ENCODE assay signal across 1 cellular context in genomic region chr16:13885700-13886099, GRCh38.
TF ChIP-seq lines count a peak whose summit lies in the region.

No MANE protein-coding gene starts in this region.

TF ChIP-seq in HepG2, 621 proteins besides CTCF, POLR2A, EP300 and RAD21 (continued from another document and continues in another):
- no peak for TF ChIP-seq AFF4 (CRISPR knock-in tag; IDR thresholded peaks at IDR 0.05)
- peak; percentile 94 for TF ChIP-seq ZNF710 (CRISPR knock-in tag; IDR thresholded peaks at IDR 0.05; ENCODE audit: borderline replicate concordance)
- TF ChIP-seq SKIL (CRISPR knock-in tag; IDR thresholded peaks at IDR 0.05; ENCODE audit: borderline replicate concordance): peak; percentile 71; the same call in 1 of the 2 replicates
- TF ChIP-seq ZSCAN30 (CRISPR knock-in tag; IDR thresholded peaks at IDR 0.05): no peak
- peak; percentile 81 for TF ChIP-seq ZNF317 (CRISPR knock-in tag; IDR thresholded peaks at IDR 0.05)
- peak; percentile 93 for TF ChIP-seq MIXL1 (CRISPR knock-in tag; IDR thresholded peaks at IDR 0.05)
- TF ChIP-seq ZNF646 (CRISPR knock-in tag; IDR thresholded peaks at IDR 0.05): no peak
- peak; percentile 52; the same call in 1 of the 2 replicates for TF ChIP-seq CEBPG (CRISPR knock-in tag; IDR thresholded peaks at IDR 0.05)
- TF ChIP-seq BCL6 (CRISPR knock-in tag; IDR thresholded peaks at IDR 0.05): peak; percentile 89
- TF ChIP-seq HNRNPH1 (optimal IDR thresholded peaks at IDR 0.05; ENCODE audit: low read depth, low read length): no peak
- TF ChIP-seq ZNF20 (CRISPR knock-in tag; IDR thresholded peaks at IDR 0.05): no peak
- TF ChIP-seq CREB3 (CRISPR knock-in tag; IDR thresholded peaks at IDR 0.05): no peak
- no peak for TF ChIP-seq ZNF768 (CRISPR knock-in tag; IDR thresholded peaks at IDR 0.05)
- TF ChIP-seq KLF13 (CRISPR knock-in tag; IDR thresholded peaks at IDR 0.05): no peak
- no peak for TF ChIP-seq ATF7-NPFF (CRISPR knock-in tag; IDR thresholded peaks at IDR 0.05; ENCODE audit: low read depth)
- no peak for TF ChIP-seq ZFP37 (CRISPR knock-in tag; IDR thresholded peaks at IDR 0.05; ENCODE audit: borderline replicate concordance)
- TF ChIP-seq ZNF101 (CRISPR knock-in tag; IDR thresholded peaks at IDR 0.05; ENCODE audit: borderline replicate concordance, low read depth): no peak
- TF ChIP-seq ZNF670 (CRISPR knock-in tag; IDR thresholded peaks at IDR 0.05; ENCODE audit: borderline replicate concordance): no peak
- TF ChIP-seq ZNF564 (CRISPR knock-in tag; IDR thresholded peaks at IDR 0.05): no peak
- no peak for TF ChIP-seq MAF1 (CRISPR knock-in tag; IDR thresholded peaks at IDR 0.05; ENCODE audit: borderline replicate concordance)
- no peak for TF ChIP-seq TBP (CRISPR knock-in tag; IDR thresholded peaks at IDR 0.05)
- no peak for TF ChIP-seq SAFB2 (CRISPR knock-in tag; IDR thresholded peaks at IDR 0.05; ENCODE audit: borderline replicate concordance, low read depth)
- no peak for TF ChIP-seq PAWR (CRISPR knock-in tag; IDR thresholded peaks at IDR 0.05; ENCODE audit: borderline replicate concordance)
- peak; percentile 68; the same call in 1 of the 2 replicates for TF ChIP-seq ERF (CRISPR knock-in tag; IDR thresholded peaks at IDR 0.05)
- no peak for TF ChIP-seq RARG (CRISPR knock-in tag; IDR thresholded peaks at IDR 0.05; ENCODE audit: low read depth)
- no peak for TF ChIP-seq CENPT (CRISPR knock-in tag; IDR thresholded peaks at IDR 0.05; ENCODE audit: low read depth)
- no peak for TF ChIP-seq TCF12 (IDR thresholded peaks at IDR 0.05)
- TF ChIP-seq TCF12 (CRISPR knock-in tag; IDR thresholded peaks at IDR 0.05): peak; percentile 76
- no peak for TF ChIP-seq RBFOX2 (IDR thresholded peaks at IDR 0.05; ENCODE audit: low read depth, low read length)
- TF ChIP-seq ZNF235 (CRISPR knock-in tag; IDR thresholded peaks at IDR 0.05; ENCODE audit: borderline replicate concordance): no peak
- TF ChIP-seq ZHX2 (IDR thresholded peaks at IDR 0.05; ENCODE audit: low read depth): peak; percentile 70; the same call in 1 of the 2 replicates
- no peak for TF ChIP-seq ZHX2 (CRISPR knock-in tag; IDR thresholded peaks at IDR 0.05; ENCODE audit: borderline replicate concordance)
- TF ChIP-seq BCLAF1 (IDR thresholded peaks at IDR 0.05): no peak
- peak; percentile 93 for TF ChIP-seq CREM (IDR thresholded peaks at IDR 0.05)
- no peak for TF ChIP-seq CREM (CRISPR knock-in tag; IDR thresholded peaks at IDR 0.05)
- no peak for TF ChIP-seq CCAR2 (optimal IDR thresholded peaks at IDR 0.05; ENCODE audit: low read depth, low read length)
